In the genomic region with DNA sequence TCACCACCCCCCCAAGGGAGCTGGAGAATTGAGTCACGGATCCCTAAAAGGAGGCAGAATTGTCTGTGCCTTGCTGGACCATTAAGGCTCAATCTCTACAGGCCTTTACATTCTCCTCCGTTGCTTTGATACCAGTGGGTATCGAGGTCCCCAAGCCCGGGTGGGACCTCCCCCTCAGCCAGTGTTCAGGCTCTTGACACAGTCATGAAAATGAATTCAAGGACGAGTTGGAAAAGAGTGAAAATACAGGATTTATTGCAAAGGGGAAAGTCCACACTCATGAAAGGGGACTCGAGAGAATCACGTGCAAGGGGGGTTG, we compare ENCODE assay signal across 1 cellular context.
TF ChIP-seq lines count a peak whose summit lies in the region.

No MANE protein-coding gene starts in this region.

TF ChIP-seq in A549, 52 proteins besides CTCF, POLR2A, EP300 and RAD21 (continued from another document):
- TF ChIP-seq, protein P1, sequence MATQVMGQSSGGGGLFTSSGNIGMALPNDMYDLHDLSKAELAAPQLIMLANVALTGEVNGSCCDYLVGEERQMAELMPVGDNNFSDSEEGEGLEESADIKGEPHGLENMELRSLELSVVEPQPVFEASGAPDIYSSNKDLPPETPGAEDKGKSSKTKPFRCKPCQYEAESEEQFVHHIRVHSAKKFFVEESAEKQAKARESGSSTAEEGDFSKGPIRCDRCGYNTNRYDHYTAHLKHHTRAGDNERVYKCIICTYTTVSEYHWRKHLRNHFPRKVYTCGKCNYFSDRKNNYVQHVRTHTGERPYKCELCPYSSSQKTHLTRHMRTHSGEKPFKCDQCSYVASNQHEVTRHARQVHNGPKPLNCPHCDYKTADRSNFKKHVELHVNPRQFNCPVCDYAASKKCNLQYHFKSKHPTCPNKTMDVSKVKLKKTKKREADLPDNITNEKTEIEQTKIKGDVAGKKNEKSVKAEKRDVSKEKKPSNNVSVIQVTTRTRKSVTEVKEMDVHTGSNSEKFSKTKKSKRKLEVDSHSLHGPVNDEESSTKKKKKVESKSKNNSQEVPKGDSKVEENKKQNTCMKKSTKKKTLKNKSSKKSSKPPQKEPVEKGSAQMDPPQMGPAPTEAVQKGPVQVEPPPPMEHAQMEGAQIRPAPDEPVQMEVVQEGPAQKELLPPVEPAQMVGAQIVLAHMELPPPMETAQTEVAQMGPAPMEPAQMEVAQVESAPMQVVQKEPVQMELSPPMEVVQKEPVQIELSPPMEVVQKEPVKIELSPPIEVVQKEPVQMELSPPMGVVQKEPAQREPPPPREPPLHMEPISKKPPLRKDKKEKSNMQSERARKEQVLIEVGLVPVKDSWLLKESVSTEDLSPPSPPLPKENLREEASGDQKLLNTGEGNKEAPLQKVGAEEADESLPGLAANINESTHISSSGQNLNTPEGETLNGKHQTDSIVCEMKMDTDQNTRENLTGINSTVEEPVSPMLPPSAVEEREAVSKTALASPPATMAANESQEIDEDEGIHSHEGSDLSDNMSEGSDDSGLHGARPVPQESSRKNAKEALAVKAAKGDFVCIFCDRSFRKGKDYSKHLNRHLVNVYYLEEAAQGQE (IDR thresholded peaks at IDR 0.05), result 0 out of 2 replicates have a peak, but pooled peaks have one; percentile 14
- TF ChIP-seq, protein P2, sequence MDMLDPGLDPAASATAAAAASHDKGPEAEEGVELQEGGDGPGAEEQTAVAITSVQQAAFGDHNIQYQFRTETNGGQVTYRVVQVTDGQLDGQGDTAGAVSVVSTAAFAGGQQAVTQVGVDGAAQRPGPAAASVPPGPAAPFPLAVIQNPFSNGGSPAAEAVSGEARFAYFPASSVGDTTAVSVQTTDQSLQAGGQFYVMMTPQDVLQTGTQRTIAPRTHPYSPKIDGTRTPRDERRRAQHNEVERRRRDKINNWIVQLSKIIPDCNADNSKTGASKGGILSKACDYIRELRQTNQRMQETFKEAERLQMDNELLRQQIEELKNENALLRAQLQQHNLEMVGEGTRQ (IDR thresholded peaks at IDR 0.05), result no peak
- no peak for TF ChIP-seq FOSL2 (IDR thresholded peaks at IDR 0.05)
- TF ChIP-seq FOSL2 (CRISPR knock-in tag; IDR thresholded peaks at IDR 0.05), result peak; percentile 2; the same call in 1 of the 2 replicates
- no peak for TF ChIP-seq ZC3H11A (IDR thresholded peaks at IDR 0.05)
- no peak for TF ChIP-seq HOXB5 (CRISPR knock-in tag; IDR thresholded peaks at IDR 0.05)
- TF ChIP-seq KDM1A (IDR thresholded peaks at IDR 0.05; ENCODE audit: low read depth), result no peak
- 0 out of 2 replicates have a peak, but pooled peaks have one; percentile 29 for TF ChIP-seq TP53 (CRISPR knock-in tag; IDR thresholded peaks at IDR 0.05)
